1 cellular context compared by ENCODE assay signal in genomic region chr11:94647926-94648325, GRCh38.
TF ChIP-seq lines count a peak whose summit lies in the region.

No MANE protein-coding gene starts in this region.

TF ChIP-seq in SK-N-SH treated with all-trans-retinoic acid at 6 μM for 48 hours, 23 proteins besides CTCF, POLR2A, EP300 and RAD21 (continued from another document):
- TF ChIP-seq CSRNP3 (CRISPR knock-in tag; IDR thresholded peaks at IDR 0.05) (no peak), RARB (CRISPR knock-in tag; IDR thresholded peaks at IDR 0.05) (no peak), TCF4 (CRISPR knock-in tag; IDR thresholded peaks at IDR 0.05; ENCODE audit: borderline replicate concordance) (no peak), CREB5 (CRISPR knock-in tag; IDR thresholded peaks at IDR 0.05; ENCODE audit: low read depth) (no peak), SNAI2 (CRISPR knock-in tag; IDR thresholded peaks at IDR 0.05) (no peak), PATZ1 (CRISPR knock-in tag; IDR thresholded peaks at IDR 0.05; ENCODE audit: borderline replicate concordance) (no peak), ZNF565 (CRISPR knock-in tag; conservative IDR thresholded peaks at IDR 0.05; ENCODE audit: low read depth) (no peak), ZNF70 (CRISPR knock-in tag; IDR thresholded peaks at IDR 0.05) (no peak), PPARA (CRISPR knock-in tag; IDR thresholded peaks at IDR 0.05; ENCODE audit: borderline replicate concordance) (no peak)
